Comparison of ENCODE assay signal across 16 cellular contexts in genomic region chr4:153724606-153725005, GRCh38. TPM values are rescaled to one million over a fixed set of nuclear protein-coding genes. Genes with fewer than 3 reads are reported as not detected.
A peak's percentile ranks its signal among the peaks of the same experiment; 100 is the strongest.
DNase-seq lines count a peak whose midpoint lies in the region; ATAC-seq lines count a peak whose summit lies in the region.
"Had no signal": no experiment of that assay in that cellular context is flagged by ENCODE, and none has a peak within 500 bp of the region (broad histone marks: within the 10 kb centered on the region; RNA-seq: fewer than 3 reads in every experiment).

No MANE protein-coding gene starts in this region.

- H3K4me1 Mint-ChIP-seq in activated CD8-positive, alpha-beta memory T cell treated with anti-CD3 and anti-CD28 coated beads, Interleukin-2, amount 10 ng/mL, durations not matched to agents 7 days and 5 days = peaks cover 9% of the 10 kb centered on the region
- no peaks in the 10 kb centered on the region for H3K4me1 Mint-ChIP-seq in stimulated activated naive CD8-positive, alpha-beta T cell treated with anti-CD3 and anti-CD28 coated beads, Interleukin-15, amount 100 ng/mL, for 72 hours
- H3K4me1 Mint-ChIP-seq in stimulated activated effector memory CD8-positive, alpha-beta T cell treated with anti-CD3 and anti-CD28 coated beads, Interleukin-12 subunit alpha, Interleukin-12 subunit beta, amount 100 ng/mL, for 72 hours = peaks cover 12% of the 10 kb centered on the region
- H3K4me1 Mint-ChIP-seq: GM23338 had no signal

- peaks cover 37% of the 10 kb centered on the region for H3K27me3 Mint-ChIP-seq in activated CD8-positive, alpha-beta memory T cell treated with anti-CD3 and anti-CD28 coated beads, Interleukin-2, amount 10 ng/mL, durations not matched to agents 7 days and 5 days
- peaks cover 9% of the 10 kb centered on the region for H3K27me3 Mint-ChIP-seq in stimulated activated naive CD8-positive, alpha-beta T cell treated with anti-CD3 and anti-CD28 coated beads, Interleukin-15, amount 100 ng/mL, for 72 hours
- H3K27me3 Mint-ChIP-seq: B cell; CD4-positive, alpha-beta T cell had no signal

- H3K36me3 Mint-ChIP-seq in activated CD8-positive, alpha-beta memory T cell treated with anti-CD3 and anti-CD28 coated beads, Interleukin-2, amount 10 ng/mL, durations not matched to agents 7 days and 5 days = no peaks in the 10 kb centered on the region
- H3K36me3 Mint-ChIP-seq in stimulated activated effector memory CD8-positive, alpha-beta T cell treated with anti-CD3 and anti-CD28 coated beads, Interleukin-12 subunit alpha, Interleukin-12 subunit beta, amount 100 ng/mL, for 72 hours = no peaks in the 10 kb centered on the region

- no peak overlapping the region for H3K27ac Mint-ChIP-seq in activated CD8-positive, alpha-beta memory T cell treated with anti-CD3 and anti-CD28 coated beads, Interleukin-2, amount 10 ng/mL, durations not matched to agents 7 days and 5 days
- H3K27ac Mint-ChIP-seq in stimulated activated naive CD8-positive, alpha-beta T cell treated with anti-CD3 and anti-CD28 coated beads, Interleukin-15, amount 100 ng/mL, for 72 hours = no peak overlapping the region
- H3K27ac Mint-ChIP-seq in stimulated activated effector memory CD8-positive, alpha-beta T cell treated with anti-CD3 and anti-CD28 coated beads, Interleukin-12 subunit alpha, Interleukin-12 subunit beta, amount 100 ng/mL, for 72 hours = no peak overlapping the region
- H3K27ac Mint-ChIP-seq: B cell; CD4-positive, alpha-beta T cell; GM23338; HFFc6 had no signal

- CTCF ChIA-PET in activated CD8-positive, alpha-beta memory T cell treated with anti-CD3 and anti-CD28 coated beads, Interleukin-2, amount 10 ng/mL, durations not matched to agents 7 days and 5 days (lab: Charles Lee) = no interaction called here

- no peak for DNase-seq in activated CD8-positive, alpha-beta memory T cell treated with anti-CD3 and anti-CD28 coated beads, Interleukin-2, amount 10 ng/mL, durations not matched to agents 7 days and 5 days
- no peak for DNase-seq in activated CD8-positive, alpha-beta memory T cell treated with anti-CD3 and anti-CD28 coated beads, Interleukin-2, amount 50 U/mL, for 48 hours
- no peak for DNase-seq in stimulated activated naive CD8-positive, alpha-beta T cell treated with anti-CD3 and anti-CD28 coated beads, Interleukin-15, amount 100 ng/mL, for 72 hours
- no peak for DNase-seq in stimulated activated naive CD8-positive, alpha-beta T cell treated with anti-CD3 and anti-CD28 coated beads, Interleukin-15, Interleukin-2, amounts not matched to agents 100 U/mL and 50 U/mL, for 24 hours
- no peak for DNase-seq in stimulated activated effector memory CD8-positive, alpha-beta T cell treated with anti-CD3 and anti-CD28 coated beads, Interleukin-12 subunit alpha, Interleukin-12 subunit beta, amount 100 ng/mL, for 72 hours (ENCODE audit: low spot score in 2 of 2)
- no peak for DNase-seq in NCI-H748 (lab: John Stamatoyannopoulos, UW; ENCODE audit: unreplicated experiment)
- DNase-seq: Caco-2; CD4-positive, alpha-beta T cell; HCEC 1CT; HFFc6 had no signal

- peak; percentile 39 for ATAC-seq in activated CD8-positive, alpha-beta memory T cell treated with anti-CD3 and anti-CD28 coated beads, Interleukin-2, amount 10 ng/mL, durations not matched to agents 7 days and 5 days
- ATAC-seq in stimulated activated naive CD8-positive, alpha-beta T cell treated with anti-CD3 and anti-CD28 coated beads, Interleukin-15, amount 100 ng/mL, for 72 hours = peak; percentile 69
- ATAC-seq in stimulated activated naive CD8-positive, alpha-beta T cell treated with anti-CD3 and anti-CD28 coated beads, Interleukin-15, Interleukin-2, amounts not matched to agents 100 U/mL and 50 U/mL, for 24 hours = no peak
- ATAC-seq in HG02885 (IDR thresholded peaks at IDR 0.05; ENCODE audit: poor library complexity, unreplicated experiment) = peak; percentile 37
- ATAC-seq in stimulated activated effector memory CD8-positive, alpha-beta T cell treated with anti-CD3 and anti-CD28 coated beads, Interleukin-12 subunit alpha, Interleukin-12 subunit beta, amount 100 ng/mL, for 72 hours = peak; percentile 90
- ATAC-seq in HG03439 (IDR thresholded peaks at IDR 0.05; ENCODE audit: unreplicated experiment) = no peak
- ATAC-seq: GM23338 had no signal

- H3K4me3 Mint-ChIP-seq in activated CD8-positive, alpha-beta memory T cell treated with anti-CD3 and anti-CD28 coated beads, Interleukin-2, amount 10 ng/mL, durations not matched to agents 7 days and 5 days = no peak overlapping the region
- H3K4me3 Mint-ChIP-seq in stimulated activated naive CD8-positive, alpha-beta T cell treated with anti-CD3 and anti-CD28 coated beads, Interleukin-15, amount 100 ng/mL, for 72 hours = no peak overlapping the region
- H3K4me3 Mint-ChIP-seq in stimulated activated effector memory CD8-positive, alpha-beta T cell treated with anti-CD3 and anti-CD28 coated beads, Interleukin-12 subunit alpha, Interleukin-12 subunit beta, amount 100 ng/mL, for 72 hours = no peak overlapping the region
- H3K4me3 Mint-ChIP-seq: B cell; CD4-positive, alpha-beta T cell; GM23338; HFFc6 had no signal

- no peaks in the 10 kb centered on the region for H3K9me3 Mint-ChIP-seq in activated CD8-positive, alpha-beta memory T cell treated with anti-CD3 and anti-CD28 coated beads, Interleukin-2, amount 10 ng/mL, durations not matched to agents 7 days and 5 days (ENCODE audit: low read depth)
- no peaks in the 10 kb centered on the region for H3K9me3 Mint-ChIP-seq in stimulated activated naive CD8-positive, alpha-beta T cell treated with anti-CD3 and anti-CD28 coated beads, Interleukin-15, amount 100 ng/mL, for 72 hours
- no peaks in the 10 kb centered on the region for H3K9me3 Mint-ChIP-seq in stimulated activated effector memory CD8-positive, alpha-beta T cell treated with anti-CD3 and anti-CD28 coated beads, Interleukin-12 subunit alpha, Interleukin-12 subunit beta, amount 100 ng/mL, for 72 hours
- H3K9me3 Mint-ChIP-seq: CD4-positive, alpha-beta T cell; GM23338; HFFc6 had no signal

RNA-seq across cellular contexts. Expression of gene RNF175, which starts 35.2 kb away (rescaled TPM):
- not detected for total RNA-seq in activated CD8-positive, alpha-beta memory T cell treated with anti-CD3 and anti-CD28 coated beads, Interleukin-2, amount 10 ng/mL, durations not matched to agents 7 days and 5 days
- total RNA-seq: A172, B cell, Caco-2, HFFc6, HT-29 had no signal

RNA-seq across cellular contexts. Expression of gene TLR2, which starts 40.5 kb away (rescaled TPM):
- under 1 TPM in 1 of 2 experiments, not detected in 1; 0.41 TPM for total RNA-seq in activated CD8-positive, alpha-beta memory T cell treated with anti-CD3 and anti-CD28 coated beads, Interleukin-2, amount 10 ng/mL, durations not matched to agents 7 days and 5 days
- total RNA-seq: A172, HFFc6, HT-29 had no signal

Comparison
In these comparisons a context has a peak if more than half of its experiments do, and no peak if none do; other contexts are left out.
1. ATAC-seq: peak in activated CD8-positive, alpha-beta memory T cell treated with anti-CD3 and anti-CD28 coated beads, Interleukin-2, amount 10 ng/mL, durations not matched to agents 7 days and 5 days (single experiment), stimulated activated naive CD8-positive, alpha-beta T cell treated with anti-CD3 and anti-CD28 coated beads, Interleukin-15, amount 100 ng/mL, for 72 hours (single experiment), HG02885 (single experiment) and stimulated activated effector memory CD8-positive, alpha-beta T cell treated with anti-CD3 and anti-CD28 coated beads, Interleukin-12 subunit alpha, Interleukin-12 subunit beta, amount 100 ng/mL, for 72 hours (single experiment); none in stimulated activated naive CD8-positive, alpha-beta T cell treated with anti-CD3 and anti-CD28 coated beads, Interleukin-15, Interleukin-2, amounts not matched to agents 100 U/mL and 50 U/mL, for 24 hours (single experiment) and HG03439 (single experiment).